Comparison of ENCODE assay signal across 1 cellular context in genomic region chr17:8137645-8138342, GRCh38.
TF ChIP-seq lines count a peak whose summit lies in the region.

No MANE protein-coding gene starts in this region.

TF ChIP-seq in H1, 55 proteins besides CTCF, POLR2A, EP300 and RAD21:
- TF ChIP-seq JUND (IDR thresholded peaks at IDR 0.05; ENCODE audit: low read length) (no peak), CREB1 (IDR thresholded peaks at IDR 0.05) (no peak), CBX5 (IDR thresholded peaks at IDR 0.05; ENCODE audit: low read depth, low read length) (no peak), KDM4A (IDR thresholded peaks at IDR 0.05; ENCODE audit: low read depth, low read length, severe bottlenecking) (peak; percentile 21), YY1 (IDR thresholded peaks at IDR 0.05; ENCODE audit: low read depth, low read length) (0 out of 2 replicates have a peak, but pooled peaks have one; percentile 31), CHD2 (IDR thresholded peaks at IDR 0.05; ENCODE audit: low read length) (no peak), SAP30 (IDR thresholded peaks at IDR 0.05; ENCODE audit: insufficient read depth, insufficient replicate concordance, low read length) (no peak), SP1 (IDR thresholded peaks at IDR 0.05; ENCODE audit: low read depth, low read length) (no peak), PHF8 (conservative IDR thresholded peaks at IDR 0.05; ENCODE audit: low read depth, low read length) (no peak), RXRA (IDR thresholded peaks at IDR 0.05; ENCODE audit: insufficient read depth, low read depth, low read length) (no peak), NRF1 (IDR thresholded peaks at IDR 0.05; ENCODE audit: low read depth, low read length) (no peak), CHD1 (IDR thresholded peaks at IDR 0.05; ENCODE audit: low read depth, low read length) (no peak), RFX5 (IDR thresholded peaks at IDR 0.05; ENCODE audit: borderline replicate concordance, low read depth, low read length) (no peak), CTBP2 (IDR thresholded peaks at IDR 0.05; ENCODE audit: borderline replicate concordance, insufficient read depth, insufficient read length, low read length) (no peak), NANOG (IDR thresholded peaks at IDR 0.05; ENCODE audit: insufficient read depth, low read depth, low read length, poor library complexity, severe bottlenecking) (no peak), SP4 (IDR thresholded peaks at IDR 0.05; ENCODE audit: low read length) (no peak)
- TF ChIP-seq, protein P1, sequence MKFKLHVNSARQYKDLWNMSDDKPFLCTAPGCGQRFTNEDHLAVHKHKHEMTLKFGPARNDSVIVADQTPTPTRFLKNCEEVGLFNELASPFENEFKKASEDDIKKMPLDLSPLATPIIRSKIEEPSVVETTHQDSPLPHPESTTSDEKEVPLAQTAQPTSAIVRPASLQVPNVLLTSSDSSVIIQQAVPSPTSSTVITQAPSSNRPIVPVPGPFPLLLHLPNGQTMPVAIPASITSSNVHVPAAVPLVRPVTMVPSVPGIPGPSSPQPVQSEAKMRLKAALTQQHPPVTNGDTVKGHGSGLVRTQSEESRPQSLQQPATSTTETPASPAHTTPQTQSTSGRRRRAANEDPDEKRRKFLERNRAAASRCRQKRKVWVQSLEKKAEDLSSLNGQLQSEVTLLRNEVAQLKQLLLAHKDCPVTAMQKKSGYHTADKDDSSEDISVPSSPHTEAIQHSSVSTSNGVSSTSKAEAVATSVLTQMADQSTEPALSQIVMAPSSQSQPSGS (IDR thresholded peaks at IDR 0.05; ENCODE audit: low read length): no peak
